Comparison of ENCODE assay signal across 21 cellular contexts in the genomic region with DNA sequence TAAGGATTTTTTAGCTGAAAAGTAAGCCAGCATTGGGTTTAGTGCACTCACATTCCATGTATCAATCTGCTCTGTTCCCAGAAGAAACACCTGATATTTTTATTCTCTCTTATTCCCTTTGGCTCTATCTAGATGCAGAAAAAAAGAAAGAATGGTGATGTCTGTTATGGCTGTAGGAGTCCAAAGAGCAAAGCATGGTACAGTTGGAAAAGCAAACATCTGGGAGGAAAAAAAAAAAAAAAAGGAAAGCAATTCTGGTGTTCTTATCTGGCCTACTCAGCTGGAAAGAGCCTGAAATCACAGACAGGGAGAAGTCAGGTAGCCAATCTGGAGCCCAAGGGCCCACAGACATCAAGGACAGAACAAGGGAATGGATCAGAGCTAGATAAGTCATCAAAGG.
"Had no signal": no experiment of that assay in that cellular context is flagged by ENCODE, and none has a peak within 500 bp of the region (broad histone marks: within the 10 kb centered on the region; RNA-seq: fewer than 3 reads in every experiment).

No MANE protein-coding gene starts in this region.

- H3K27ac Mint-ChIP-seq: activated CD8-positive, alpha-beta T cell treated with anti-CD3 and anti-CD28 coated beads, Interleukin-2, amount 10 ng/mL, durations not matched to agents 7 days and 5 days; activated naive CD8-positive, alpha-beta T cell treated with anti-CD3 and anti-CD28 coated beads, Interleukin-2, amount 10 ng/mL, durations not matched to agents 7 days and 5 days; T-helper 1 cell treated with Interleukin-12 subunit alpha and Interleukin-12 subunit beta and Interleukin-4 antibody, amounts not matched to agents 30 μg/mL and 1 μg/mL, for 36 hours had no signal

- ATAC-seq: activated CD4-positive, CD25-positive, alpha-beta regulatory T cell treated with anti-CD3 and anti-CD28 coated beads, Interleukin-2, amount 50 U/mL, for 24 hours; activated CD8-positive, alpha-beta T cell treated with anti-CD3 and anti-CD28 coated beads, Interleukin-2, amount 10 ng/mL, durations not matched to agents 7 days and 5 days had no signal

- H3K4me3 ChIP-seq: adrenal gland, Peyer's patch had no signal

- H3K27ac ChIP-seq: adrenal gland, Peyer's patch had no signal

- DNase-seq: activated CD4-positive, alpha-beta T cell treated with anti-CD3 and anti-CD28 coated beads for 4 hours; activated CD8-positive, alpha-beta memory T cell treated with anti-CD3 and anti-CD28 coated beads, Interleukin-2, amount 50 U/mL, for 48 hours; activated CD8-positive, alpha-beta T cell treated with anti-CD3 and anti-CD28 coated beads, Interleukin-2, amount 10 ng/mL, durations not matched to agents 7 days and 5 days; activated naive CD4-positive, alpha-beta T cell treated with anti-CD3 and anti-CD28 coated beads, Interleukin-2, amount 50 U/mL, for 16 hours; activated naive CD8-positive, alpha-beta T cell treated with anti-CD3 and anti-CD28 coated beads, Interleukin-2, amount 10 ng/mL, durations not matched to agents 7 days and 5 days; activated T-cell treated with anti-CD3 and anti-CD28 coated beads, Interleukin-2, amount 50 U/mL, for 1 hour; adrenal gland; anterior cingulate cortex; central memory CD4-positive, alpha-beta T cell; Kasumi-1; KBM-7; NCI-H1048; NCI-H1694; NCI-H2029 treated with DMSO at 0.1 percent for 48 hours; NCI-H510A treated with DMSO at 0.1 percent for 48 hours; NCI-H69; NK-92 treated with Interleukin-12 subunit alpha and Interleukin-12 subunit beta, amount 100 ng/mL, for 24 hours; Peyer's patch; SHP77 had no signal

- H3K27me3 ChIP-seq: adrenal gland, Peyer's patch had no signal

- H3K4me3 Mint-ChIP-seq: activated CD8-positive, alpha-beta T cell treated with anti-CD3 and anti-CD28 coated beads, Interleukin-2, amount 10 ng/mL, durations not matched to agents 7 days and 5 days; activated naive CD8-positive, alpha-beta T cell treated with anti-CD3 and anti-CD28 coated beads, Interleukin-2, amount 10 ng/mL, durations not matched to agents 7 days and 5 days; T-helper 1 cell treated with Interleukin-12 subunit alpha and Interleukin-12 subunit beta and Interleukin-4 antibody, amounts not matched to agents 30 μg/mL and 1 μg/mL, for 36 hours had no signal

- H3K4me1 ChIP-seq: adrenal gland had no signal

- H3K36me3 ChIP-seq: adrenal gland, Peyer's patch had no signal

- H3K9me3 ChIP-seq: Peyer's patch had no signal
